Comparison of ENCODE assay signal across 30 cellular contexts in the genomic region with DNA sequence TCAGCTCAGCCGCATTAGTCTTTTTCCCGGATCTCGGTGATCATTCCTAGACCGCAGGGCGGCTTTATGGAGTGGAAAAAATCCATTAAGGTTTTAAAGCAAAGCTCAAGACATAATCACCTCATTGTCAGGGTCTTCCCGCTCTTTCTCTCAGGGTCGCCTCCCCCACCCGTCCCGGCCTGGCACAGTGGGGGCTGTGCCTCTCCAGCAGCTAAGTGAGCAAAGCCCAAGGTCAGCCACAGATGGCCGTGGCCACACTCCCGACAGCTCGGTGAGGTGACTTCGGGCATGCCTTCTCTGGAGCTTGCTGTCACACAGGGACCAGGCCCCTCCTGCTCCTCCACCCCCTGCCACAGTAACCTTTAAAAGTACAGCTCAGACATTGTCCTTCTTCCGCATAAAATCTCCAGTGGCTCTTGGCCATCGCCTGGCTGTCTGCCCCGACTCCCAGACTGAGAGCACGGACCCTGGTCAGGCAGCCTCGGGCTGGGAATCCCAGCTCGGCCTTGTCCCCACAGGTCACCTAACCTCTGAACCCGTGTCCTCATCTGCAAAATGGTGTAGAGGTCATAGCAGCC.
DNase-seq lines count a peak whose midpoint lies in the region; ATAC-seq and TF ChIP-seq lines count a peak whose summit lies in the region.
"Had no signal": no experiment of that assay in that cellular context is flagged by ENCODE, and none has a peak within 500 bp of the region (broad histone marks: within the 10 kb centered on the region; RNA-seq: fewer than 3 reads in every experiment).

No MANE protein-coding gene starts in this region.

- H3F3A ChIP-seq in neural progenitor cell (ENCODE audit: low read depth): peaks cover 7% of the 10 kb centered on the region

- no peaks in the 10 kb centered on the region for H3K9me3 ChIP-seq in hepatocyte (ENCODE audit: low read depth)
- peaks cover 4% of the 10 kb centered on the region for H3K9me3 ChIP-seq in neural progenitor cell (ENCODE audit: low read depth)
- no peaks in the 10 kb centered on the region for H3K9me3 ChIP-seq in H9 (ENCODE audit: control insufficient read depth, low read depth, low read length)
- H3K9me3 ChIP-seq: BE2C had no signal

- H3K27me3 Mint-ChIP-seq in natural killer cell treated with Interleukin-12 subunit alpha and Interleukin-12 subunit beta and Interleukin-15 and Interleukin-18, amount 100 ng/mL, for 72 hours: peaks cover 16 to 18% of the 10 kb centered on the region in 2 donors
- H3K27me3 Mint-ChIP-seq in natural killer cell (ENCODE audit: low read depth in 2 of 2): peaks cover 9 to 28% of the 10 kb centered on the region in 2 donors
- H3K27me3 Mint-ChIP-seq in neural progenitor cell (ENCODE audit: insufficient read depth, low read depth): peaks cover 22% of the 10 kb centered on the region
- H3K27me3 Mint-ChIP-seq in H9 (ENCODE audit: low read depth): peaks cover 12% of the 10 kb centered on the region

- H3K9me2 ChIP-seq in hepatocyte (replicated peaks; ENCODE audit: insufficient read depth): no peaks in the 10 kb centered on the region

- H2BK12ac ChIP-seq in H9 (ENCODE audit: insufficient read length, low read depth, low read length): no peak overlapping the region

- no peaks in the 10 kb centered on the region for H3K23me2 ChIP-seq in H9 (ENCODE audit: insufficient read length, low read depth, low read length, poor library complexity, severe bottlenecking)

- H3K4me1 Mint-ChIP-seq in natural killer cell treated with Interleukin-12 subunit alpha and Interleukin-12 subunit beta and Interleukin-15 and Interleukin-18, amount 100 ng/mL, for 72 hours (ENCODE audit: low read depth in 2 of 2): no peaks in the 10 kb centered on the region
- H3K4me1 Mint-ChIP-seq in natural killer cell: no peaks in the 10 kb centered on the region
- H3K4me1 Mint-ChIP-seq in neural progenitor cell: peaks cover 33% of the 10 kb centered on the region
- peaks cover 6 to 15% of the 10 kb centered on the region in 2 experiments for H3K4me1 Mint-ChIP-seq in H9
- H3K4me1 Mint-ChIP-seq: activated CD4-positive, alpha-beta T cell treated with anti-CD3 and anti-CD28 coated beads, Interleukin-2, amount 10 ng/mL, durations not matched to agents 7 days and 5 days had no signal

- H3K4me1 ChIP-seq in hepatocyte (ENCODE audit: insufficient read depth) (peaks cover 20% of the 10 kb centered on the region), neural progenitor cell (peaks cover 24% of the 10 kb centered on the region), H9 (ENCODE audit: insufficient read depth, low read length) (no peaks in the 10 kb centered on the region)
- H3K4me1 ChIP-seq: BE2C had no signal

- H3K27ac Mint-ChIP-seq in natural killer cell treated with Interleukin-12 subunit alpha and Interleukin-12 subunit beta and Interleukin-15 and Interleukin-18, amount 100 ng/mL, for 72 hours: no peak overlapping the region
- H3K27ac Mint-ChIP-seq in natural killer cell: no peak overlapping the region
- H3K27ac Mint-ChIP-seq in neural progenitor cell: peak overlapping the region; percentile 81
- H3K27ac Mint-ChIP-seq in H9: peak overlapping the region in 1 of 3 experiments; percentile 3; a peak in 1 of 7 replicates
- H3K27ac Mint-ChIP-seq: activated CD4-positive, alpha-beta T cell treated with anti-CD3 and anti-CD28 coated beads, Interleukin-2, amount 10 ng/mL, durations not matched to agents 7 days and 5 days; HFFc6; progenitor cell of endocrine pancreas; type B pancreatic cell; WTC11 had no signal

- intact Hi-C loops in natural killer cell (cut with micrococcal nuclease): no loop called here

- no peak overlapping the region for H2BK15ac ChIP-seq in H9 (ENCODE audit: low read depth, low read length)

- H3K4ac ChIP-seq in H9 (ENCODE audit: low read depth, low read length): no peak overlapping the region

- DNase-seq in natural killer cell treated with Interleukin-12 subunit alpha and Interleukin-12 subunit beta and Interleukin-15 and Interleukin-18, amount 100 ng/mL, for 72 hours (ENCODE audit: low spot score): peak; percentile 35
- DNase-seq in natural killer cell (no peak), hepatocyte (ENCODE audit: low spot score) (no peak), neural progenitor cell (ENCODE audit: low spot score) (no peak), coronary artery (ENCODE audit: low spot score) (no peak), H4 (ENCODE audit: low spot score) (no peak), NCI-H2171 (lab: John Stamatoyannopoulos, UW) (no peak), H9 (no peak)
- DNase-seq: ACHN; activated CD4-positive, alpha-beta T cell treated with anti-CD3 and anti-CD28 coated beads, Interleukin-2, amount 10 ng/mL, durations not matched to agents 7 days and 5 days; activated naive CD4-positive, alpha-beta T cell treated with Interleukin-2 at 50 U/mL for 16 hours; activated T-cell treated with anti-CD3 and anti-CD28 coated beads, Interleukin-2, amount 50 U/mL, for 48 hours; amniotic stem cell; BE2C; DMS153; esophagus squamous epithelium; foreskin melanocyte; HFFc6; Karpas-422; NCI-H1436 treated with DMSO at 0.1 percent for 48 hours; NCI-H526; stimulated activated CD4-positive, alpha-beta T cell treated with anti-CD3 and anti-CD28 coated beads, Interleukin-2, amount 100 ng/mL, for 24 hours; T1000 had no signal

- H3K36me3 Mint-ChIP-seq in natural killer cell treated with Interleukin-12 subunit alpha and Interleukin-12 subunit beta and Interleukin-15 and Interleukin-18, amount 100 ng/mL, for 72 hours: peaks cover 4% of the 10 kb centered on the region
- H3K36me3 Mint-ChIP-seq in natural killer cell: peaks cover 5% of the 10 kb centered on the region
- no peaks in the 10 kb centered on the region for H3K36me3 Mint-ChIP-seq in neural progenitor cell
- no peaks in the 10 kb centered on the region for H3K36me3 Mint-ChIP-seq in H9 (ENCODE audit: insufficient read depth in 1 of 3, low read depth in 3 of 3)
- H3K36me3 Mint-ChIP-seq: type B pancreatic cell, WTC11 had no signal

- H3K56ac ChIP-seq in H9 (ENCODE audit: insufficient read length, low read depth, low read length): no peak overlapping the region

- no peak overlapping the region for H3K23ac ChIP-seq in H9 (ENCODE audit: insufficient read length, low read depth, low read length)

- no peak overlapping the region for H4K8ac ChIP-seq in H9 (replicated peaks; ENCODE audit: insufficient read length, low read depth, low read length)

- no peak overlapping the region for H4K5ac ChIP-seq in H9 (ENCODE audit: insufficient read length, low read depth, low read length)

- no peak overlapping the region for H2BK20ac ChIP-seq in H9 (ENCODE audit: low read depth, low read length, poor library complexity, severe bottlenecking)

- no peak overlapping the region for H2BK120ac ChIP-seq in H9 (ENCODE audit: low read depth, low read length, poor library complexity, severe bottlenecking)

- H3K79me1 ChIP-seq in H9 (ENCODE audit: insufficient read depth, low read depth, low read length, poor library complexity, severe bottlenecking): no peaks in the 10 kb centered on the region

- H3K27ac ChIP-seq in hepatocyte (peak overlapping the region; percentile 80), neural progenitor cell (no peak overlapping the region), coronary artery (no peak overlapping the region), H9 (ENCODE audit: insufficient read length, low read depth, low read length) (no peak overlapping the region)
- H3K27ac ChIP-seq: cardiac muscle cell, esophagus squamous epithelium had no signal

- H3T11ph ChIP-seq in H9 (ENCODE audit: low read length): no peak overlapping the region

- no peaks in the 10 kb centered on the region for H3K27me3 ChIP-seq in hepatocyte
- no peaks in the 10 kb centered on the region for H3K27me3 ChIP-seq in neural progenitor cell
- no peaks in the 10 kb centered on the region for H3K27me3 ChIP-seq in H9 (ENCODE audit: insufficient read depth, low read length)
- H3K27me3 ChIP-seq: cardiac muscle cell had no signal

- H3K4me2 ChIP-seq in hepatocyte (no peak overlapping the region), neural progenitor cell (no peak overlapping the region), H9 (ENCODE audit: insufficient read depth, insufficient read length, low read length) (no peak overlapping the region)
- H3K4me2 ChIP-seq: smooth muscle cell had no signal

- H2AK5ac ChIP-seq in H9 (ENCODE audit: insufficient read length, low read length): no peak overlapping the region

- H4K20me1 ChIP-seq in hepatocyte (ENCODE audit: insufficient read depth, poor library complexity, severe bottlenecking) (no peaks in the 10 kb centered on the region), neural progenitor cell (ENCODE audit: low read depth) (peaks cover 2% of the 10 kb centered on the region), H9 (ENCODE audit: control insufficient read depth, insufficient read depth, insufficient read length) (no peaks in the 10 kb centered on the region)

- 63% methylated on average over 20 of the region's 20 CpGs for WGBS in hepatocyte (ENCODE audit: low lambda C conversion rate, missing lambda C conversion rate)
- WGBS in H9 (ENCODE audit: extremely low coverage, insufficient read length, low lambda C conversion rate): no CpG with 5 or more reads among the region's 20 CpGs

- H3K4me3 Mint-ChIP-seq in natural killer cell treated with Interleukin-12 subunit alpha and Interleukin-12 subunit beta and Interleukin-15 and Interleukin-18, amount 100 ng/mL, for 72 hours: no peak overlapping the region
- H3K4me3 Mint-ChIP-seq in natural killer cell (no peak overlapping the region), neural progenitor cell (no peak overlapping the region), H9 (no peak overlapping the region)
- H3K4me3 Mint-ChIP-seq: activated CD4-positive, alpha-beta T cell treated with anti-CD3 and anti-CD28 coated beads, Interleukin-2, amount 10 ng/mL, durations not matched to agents 7 days and 5 days; HFFc6; type B pancreatic cell; WTC11 had no signal

- TF ChIP-seq CTCF in natural killer cell (IDR thresholded peaks at IDR 0.05): no peak
- no peak for TF ChIP-seq CTCF in hepatocyte (IDR thresholded peaks at IDR 0.05; ENCODE audit: poor library complexity)
- TF ChIP-seq CTCF in neural progenitor cell (IDR thresholded peaks at IDR 0.05): no peak
- no peak for TF ChIP-seq CTCF in coronary artery (IDR thresholded peaks at IDR 0.05)
- TF ChIP-seq CTCF in H9 (conservative IDR thresholded peaks at IDR 0.05): no peak

- H3K4me3 ChIP-seq in hepatocyte (no peak overlapping the region), neural progenitor cell (no peak overlapping the region), coronary artery (no peak overlapping the region)
- H3K4me3 ChIP-seq: cardiac muscle cell, esophagus squamous epithelium, mucosa of descending colon, smooth muscle cell had no signal

- H4K91ac ChIP-seq in H9 (ENCODE audit: insufficient read length, low read depth, low read length): no peak overlapping the region

- H3K36me3 ChIP-seq in hepatocyte (replicated peaks; ENCODE audit: insufficient read depth, low read depth): no peaks in the 10 kb centered on the region
- H3K36me3 ChIP-seq in neural progenitor cell: no peaks in the 10 kb centered on the region
- H3K36me3 ChIP-seq: BE2C, cardiac muscle cell, esophagus squamous epithelium had no signal

- no peak overlapping the region for H3K14ac ChIP-seq in H9 (ENCODE audit: insufficient read depth, low read length)

- no peak overlapping the region for H2BK5ac ChIP-seq in H9 (ENCODE audit: insufficient read length, low read length)

- H2AFZ ChIP-seq in hepatocyte (no peak overlapping the region), neural progenitor cell (replicated peaks) (no peak overlapping the region), H9 (ENCODE audit: low read length) (no peak overlapping the region)

- H3K9me3 Mint-ChIP-seq in natural killer cell treated with Interleukin-12 subunit alpha and Interleukin-12 subunit beta and Interleukin-15 and Interleukin-18, amount 100 ng/mL, for 72 hours: no peaks in the 10 kb centered on the region
- H3K9me3 Mint-ChIP-seq in natural killer cell: peaks cover 0 to 2% of the 10 kb centered on the region in 2 donors
- H3K9me3 Mint-ChIP-seq in neural progenitor cell: peaks cover 2% of the 10 kb centered on the region
- H3K9me3 Mint-ChIP-seq in H9: no peaks in the 10 kb centered on the region; a peak in 1 of 5 replicates
- H3K9me3 Mint-ChIP-seq: activated CD4-positive, alpha-beta T cell treated with anti-CD3 and anti-CD28 coated beads, Interleukin-2, amount 10 ng/mL, durations not matched to agents 7 days and 5 days; HFFc6; type B pancreatic cell had no signal

- H3K18ac ChIP-seq in H9 (ENCODE audit: insufficient read length, low read depth, low read length): no peak overlapping the region

- H3K79me2 ChIP-seq in hepatocyte: no peaks in the 10 kb centered on the region
- no peaks in the 10 kb centered on the region for H3K79me2 ChIP-seq in neural progenitor cell (ENCODE audit: low read depth)
- no peaks in the 10 kb centered on the region for H3K79me2 ChIP-seq in H9 (ENCODE audit: insufficient read depth, low read length)

- H3K9ac ChIP-seq in neural progenitor cell (no peak overlapping the region), H9 (ENCODE audit: extremely low read depth, insufficient read length, low read length) (no peak overlapping the region)

- ATAC-seq in natural killer cell treated with Interleukin-12 subunit alpha and Interleukin-12 subunit beta and Interleukin-15 and Interleukin-18, amount 100 ng/mL, for 72 hours: no peak
- ATAC-seq in natural killer cell: no peak
- ATAC-seq: mucosa of descending colon, Panc1, WTC11 had no signal
